In genomic region chr9:70413798-70414775, GRCh38 we compare ENCODE assay signal across 1 cellular context.
TF ChIP-seq lines count a peak whose summit lies in the region.

KLF9 (minus strand) TSS chr9:70414657; CDS start chr9:70413363, 1,294 bp downstream.

TF ChIP-seq in K562, 482 proteins besides CTCF, POLR2A, EP300 and RAD21 (continued from another document and continues in another):
- TF ChIP-seq, protein P1, sequence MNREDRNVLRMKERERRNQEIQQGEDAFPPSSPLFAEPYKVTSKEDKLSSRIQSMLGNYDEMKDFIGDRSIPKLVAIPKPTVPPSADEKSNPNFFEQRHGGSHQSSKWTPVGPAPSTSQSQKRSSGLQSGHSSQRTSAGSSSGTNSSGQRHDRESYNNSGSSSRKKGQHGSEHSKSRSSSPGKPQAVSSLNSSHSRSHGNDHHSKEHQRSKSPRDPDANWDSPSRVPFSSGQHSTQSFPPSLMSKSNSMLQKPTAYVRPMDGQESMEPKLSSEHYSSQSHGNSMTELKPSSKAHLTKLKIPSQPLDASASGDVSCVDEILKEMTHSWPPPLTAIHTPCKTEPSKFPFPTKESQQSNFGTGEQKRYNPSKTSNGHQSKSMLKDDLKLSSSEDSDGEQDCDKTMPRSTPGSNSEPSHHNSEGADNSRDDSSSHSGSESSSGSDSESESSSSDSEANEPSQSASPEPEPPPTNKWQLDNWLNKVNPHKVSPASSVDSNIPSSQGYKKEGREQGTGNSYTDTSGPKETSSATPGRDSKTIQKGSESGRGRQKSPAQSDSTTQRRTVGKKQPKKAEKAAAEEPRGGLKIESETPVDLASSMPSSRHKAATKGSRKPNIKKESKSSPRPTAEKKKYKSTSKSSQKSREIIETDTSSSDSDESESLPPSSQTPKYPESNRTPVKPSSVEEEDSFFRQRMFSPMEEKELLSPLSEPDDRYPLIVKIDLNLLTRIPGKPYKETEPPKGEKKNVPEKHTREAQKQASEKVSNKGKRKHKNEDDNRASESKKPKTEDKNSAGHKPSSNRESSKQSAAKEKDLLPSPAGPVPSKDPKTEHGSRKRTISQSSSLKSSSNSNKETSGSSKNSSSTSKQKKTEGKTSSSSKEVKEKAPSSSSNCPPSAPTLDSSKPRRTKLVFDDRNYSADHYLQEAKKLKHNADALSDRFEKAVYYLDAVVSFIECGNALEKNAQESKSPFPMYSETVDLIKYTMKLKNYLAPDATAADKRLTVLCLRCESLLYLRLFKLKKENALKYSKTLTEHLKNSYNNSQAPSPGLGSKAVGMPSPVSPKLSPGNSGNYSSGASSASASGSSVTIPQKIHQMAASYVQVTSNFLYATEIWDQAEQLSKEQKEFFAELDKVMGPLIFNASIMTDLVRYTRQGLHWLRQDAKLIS (CRISPR knock-in tag; IDR thresholded peaks at IDR 0.05), result peak; percentile 96
- TF ChIP-seq NFXL1 (CRISPR knock-in tag; IDR thresholded peaks at IDR 0.05), result no peak
- TF ChIP-seq, protein P2, sequence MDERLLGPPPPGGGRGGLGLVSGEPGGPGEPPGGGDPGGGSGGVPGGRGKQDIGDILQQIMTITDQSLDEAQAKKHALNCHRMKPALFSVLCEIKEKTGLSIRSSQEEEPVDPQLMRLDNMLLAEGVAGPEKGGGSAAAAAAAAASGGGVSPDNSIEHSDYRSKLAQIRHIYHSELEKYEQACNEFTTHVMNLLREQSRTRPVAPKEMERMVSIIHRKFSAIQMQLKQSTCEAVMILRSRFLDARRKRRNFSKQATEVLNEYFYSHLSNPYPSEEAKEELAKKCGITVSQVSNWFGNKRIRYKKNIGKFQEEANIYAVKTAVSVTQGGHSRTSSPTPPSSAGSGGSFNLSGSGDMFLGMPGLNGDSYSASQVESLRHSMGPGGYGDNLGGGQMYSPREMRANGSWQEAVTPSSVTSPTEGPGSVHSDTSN (CRISPR knock-in tag; IDR thresholded peaks at IDR 0.05; ENCODE audit: low read depth), result peak; percentile 68
- TF ChIP-seq, protein P2 (tag; conservative IDR thresholded peaks at IDR 0.05; ENCODE audit: low read depth), result peak; percentile 78
- TF ChIP-seq ZBTB8A (IDR thresholded peaks at IDR 0.05; ENCODE audit: partially characterized antibody), result no peak
- no peak for TF ChIP-seq MIER1 (IDR thresholded peaks at IDR 0.05; ENCODE audit: low read depth)
- no peak for TF ChIP-seq FOXA1 (IDR thresholded peaks at IDR 0.05; ENCODE audit: borderline replicate concordance)
- no peak for TF ChIP-seq ZNF239 (CRISPR knock-in tag; IDR thresholded peaks at IDR 0.05)
- peak; percentile 72; the same call in 1 of the 2 replicates for TF ChIP-seq HDAC2 (IDR thresholded peaks at IDR 0.05)
- TF ChIP-seq, protein P3, sequence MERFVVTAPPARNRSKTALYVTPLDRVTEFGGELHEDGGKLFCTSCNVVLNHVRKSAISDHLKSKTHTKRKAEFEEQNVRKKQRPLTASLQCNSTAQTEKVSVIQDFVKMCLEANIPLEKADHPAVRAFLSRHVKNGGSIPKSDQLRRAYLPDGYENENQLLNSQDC (CRISPR knock-in tag; IDR thresholded peaks at IDR 0.05), result no peak
- TF ChIP-seq SFPQ (IDR thresholded peaks at IDR 0.05; ENCODE audit: low read depth, low read length), result no peak
- no peak for TF ChIP-seq CCAR2 (IDR thresholded peaks at IDR 0.05; ENCODE audit: low read depth, low read length)
- TF ChIP-seq NELFE (IDR thresholded peaks at IDR 0.05; ENCODE audit: insufficient read depth, insufficient read length), result no peak
- peak; percentile 19; the same call in 1 of the 2 replicates for TF ChIP-seq BCOR (IDR thresholded peaks at IDR 0.05)
- TF ChIP-seq, protein P4, sequence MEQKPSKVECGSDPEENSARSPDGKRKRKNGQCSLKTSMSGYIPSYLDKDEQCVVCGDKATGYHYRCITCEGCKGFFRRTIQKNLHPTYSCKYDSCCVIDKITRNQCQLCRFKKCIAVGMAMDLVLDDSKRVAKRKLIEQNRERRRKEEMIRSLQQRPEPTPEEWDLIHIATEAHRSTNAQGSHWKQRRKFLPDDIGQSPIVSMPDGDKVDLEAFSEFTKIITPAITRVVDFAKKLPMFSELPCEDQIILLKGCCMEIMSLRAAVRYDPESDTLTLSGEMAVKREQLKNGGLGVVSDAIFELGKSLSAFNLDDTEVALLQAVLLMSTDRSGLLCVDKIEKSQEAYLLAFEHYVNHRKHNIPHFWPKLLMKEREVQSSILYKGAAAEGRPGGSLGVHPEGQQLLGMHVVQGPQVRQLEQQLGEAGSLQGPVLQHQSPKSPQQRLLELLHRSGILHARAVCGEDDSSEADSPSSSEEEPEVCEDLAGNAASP (IDR thresholded peaks at IDR 0.05), result no peak
- TF ChIP-seq HES1 (IDR thresholded peaks at IDR 0.05; ENCODE audit: low read depth), result no peak
- no peak for TF ChIP-seq ZNF512 (tag; IDR thresholded peaks at IDR 0.05)
- no peak; the same call in none of the 2 replicates for TF ChIP-seq ZNF395 (CRISPR knock-in tag; IDR thresholded peaks at IDR 0.05)
- no peak for TF ChIP-seq SMAD3 (CRISPR knock-in tag; conservative IDR thresholded peaks at IDR 0.05)
- TF ChIP-seq ILF3 (IDR thresholded peaks at IDR 0.05; ENCODE audit: borderline replicate concordance), result no peak
- TF ChIP-seq TFAP4 (CRISPR knock-in tag; IDR thresholded peaks at IDR 0.05; ENCODE audit: borderline replicate concordance), result peak; percentile 98
- 0 out of 2 replicates have a peak, but pooled peaks have one; percentile 26 for TF ChIP-seq CEBPG (CRISPR knock-in tag; IDR thresholded peaks at IDR 0.05)
- no peak for TF ChIP-seq CEBPG (tag; conservative IDR thresholded peaks at IDR 0.05 in 1 of 2, IDR thresholded peaks at IDR 0.05 in 1 of 2)
- no peak; the same call in 1 of the 2 replicates for TF ChIP-seq RAD51 (IDR thresholded peaks at IDR 0.05; ENCODE audit: borderline replicate concordance, low read depth)
- TF ChIP-seq HMG20A (CRISPR knock-in tag; conservative IDR thresholded peaks at IDR 0.05), result no peak
- TF ChIP-seq, protein P5, sequence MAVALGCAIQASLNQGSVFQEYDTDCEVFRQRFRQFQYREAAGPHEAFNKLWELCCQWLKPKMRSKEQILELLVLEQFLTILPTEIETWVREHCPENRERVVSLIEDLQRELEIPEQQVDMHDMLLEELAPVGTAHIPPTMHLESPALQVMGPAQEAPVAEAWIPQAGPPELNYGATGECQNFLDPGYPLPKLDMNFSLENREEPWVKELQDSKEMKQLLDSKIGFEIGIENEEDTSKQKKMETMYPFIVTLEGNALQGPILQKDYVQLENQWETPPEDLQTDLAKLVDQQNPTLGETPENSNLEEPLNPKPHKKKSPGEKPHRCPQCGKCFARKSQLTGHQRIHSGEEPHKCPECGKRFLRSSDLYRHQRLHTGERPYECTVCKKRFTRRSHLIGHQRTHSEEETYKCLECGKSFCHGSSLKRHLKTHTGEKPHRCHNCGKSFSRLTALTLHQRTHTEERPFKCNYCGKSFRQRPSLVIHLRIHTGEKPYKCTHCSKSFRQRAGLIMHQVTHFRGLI (CRISPR knock-in tag; IDR thresholded peaks at IDR 0.05), result no peak
- TF ChIP-seq ZSCAN32 (CRISPR knock-in tag; IDR thresholded peaks at IDR 0.05), result no peak
- TF ChIP-seq TCF7L2 (IDR thresholded peaks at IDR 0.05; ENCODE audit: low read depth, low read length), result no peak
- TF ChIP-seq CREM (IDR thresholded peaks at IDR 0.05; ENCODE audit: low read depth), result peak; percentile 83
- no peak for TF ChIP-seq ZNF280B (CRISPR knock-in tag; IDR thresholded peaks at IDR 0.05)
- TF ChIP-seq RNF2 (IDR thresholded peaks at IDR 0.05), result peak; percentile 80
- TF ChIP-seq ZNF12 (CRISPR knock-in tag; IDR thresholded peaks at IDR 0.05), result peak; percentile 73; the same call in 1 of the 2 replicates
- no peak for TF ChIP-seq SRSF3 (IDR thresholded peaks at IDR 0.05; ENCODE audit: insufficient read depth, low read length)
- no peak for TF ChIP-seq FUS (optimal IDR thresholded peaks at IDR 0.05; ENCODE audit: low read depth, low read length)
- peak in 1 of 2 experiments; percentile 93; a peak in 2 of 4 replicates for TF ChIP-seq HDAC1 (IDR thresholded peaks at IDR 0.05)
- no peak for TF ChIP-seq TFE3 (CRISPR knock-in tag; IDR thresholded peaks at IDR 0.05)
- peak in 1 of 2 experiments; percentile 51; a peak in 1 of 4 replicates for TF ChIP-seq ARNT (IDR thresholded peaks at IDR 0.05)
- TF ChIP-seq EGR1 (conservative IDR thresholded peaks at IDR 0.05), result peak; percentile 37; the same call in 1 of the 2 replicates
- no peak for TF ChIP-seq HNRNPUL1 (IDR thresholded peaks at IDR 0.05; ENCODE audit: low read length)
- no peak for TF ChIP-seq MCM7 (IDR thresholded peaks at IDR 0.05)
- TF ChIP-seq ZNF146 (CRISPR knock-in tag; IDR thresholded peaks at IDR 0.05; ENCODE audit: unreplicated experiment), result no peak
